ENCODE assay signal across 17 cellular contexts in the genomic region with DNA sequence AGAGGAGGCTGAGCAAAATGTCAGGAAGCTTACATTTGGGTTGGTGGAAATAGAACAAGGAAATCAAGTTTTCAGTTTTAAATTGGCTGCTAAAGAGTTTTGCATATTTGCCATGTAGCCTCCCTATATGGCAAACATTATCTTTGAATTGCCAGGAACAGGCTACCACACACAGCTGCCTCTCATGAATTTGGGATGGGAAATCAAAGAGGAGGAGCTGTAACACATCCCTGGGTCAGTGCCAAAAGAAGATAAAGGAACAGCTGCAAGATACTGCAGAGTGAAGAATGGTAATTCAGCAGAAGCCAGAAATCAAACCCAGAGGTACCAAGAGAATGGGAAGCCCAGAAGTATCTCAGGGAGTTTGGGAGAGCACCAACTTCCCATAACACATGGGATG. TPM values are rescaled to one million over a fixed set of nuclear protein-coding genes. Genes with fewer than 3 reads are reported as not detected.
DNase-seq lines count a peak whose midpoint lies in the region; TF ChIP-seq lines count a peak whose summit lies in the region.
"Had no signal": no experiment of that assay in that cellular context is flagged by ENCODE, and none has a peak within 500 bp of the region (broad histone marks: within the 10 kb centered on the region; RNA-seq: fewer than 3 reads in every experiment).

No MANE protein-coding gene starts in this region.

- H3K36me3 ChIP-seq in A673 (ENCODE audit: insufficient read depth, low read length, poor library complexity, severe bottlenecking) (no peaks in the 10 kb centered on the region), BE2C (no peaks in the 10 kb centered on the region)
- H3K36me3 ChIP-seq: SJSA1 had no signal

- no peaks in the 10 kb centered on the region for H3K9me3 ChIP-seq in A673 (ENCODE audit: low read depth, low read length, poor library complexity, severe bottlenecking)
- H3K9me3 ChIP-seq in BE2C = no peaks in the 10 kb centered on the region
- H3K9me3 ChIP-seq: SJSA1 had no signal

- no peak overlapping the region for H3K4me3 Mint-ChIP-seq in brain
- H3K4me3 Mint-ChIP-seq: CD14-positive monocyte, H9 had no signal

- H3K27me3 ChIP-seq in A673 (replicated peaks; ENCODE audit: insufficient read depth, low read depth, low read length, poor library complexity) = no peaks in the 10 kb centered on the region
- no peaks in the 10 kb centered on the region for H3K27me3 ChIP-seq in BE2C
- H3K27me3 ChIP-seq: SJSA1 had no signal

- H3K27ac ChIP-seq in A673 (ENCODE audit: low read depth, low read length, poor library complexity, severe bottlenecking) = no peak overlapping the region
- H3K27ac ChIP-seq: RWPE1, SJSA1 had no signal

- no peaks in the 10 kb centered on the region for H3K27me3 Mint-ChIP-seq in brain

- H3K36me3 Mint-ChIP-seq in brain = no peaks in the 10 kb centered on the region
- H3K36me3 Mint-ChIP-seq: CD14-positive monocyte had no signal

- H3K4me1 ChIP-seq in A673 (ENCODE audit: insufficient read depth, low read length, poor library complexity, severe bottlenecking) (no peaks in the 10 kb centered on the region), BE2C (no peaks in the 10 kb centered on the region)
- H3K4me1 ChIP-seq: SJSA1 had no signal

- intact Hi-C loops in A673 (cut with micrococcal nuclease; ENCODE audit: unreplicated experiment) = no loop called here

- POLR2A ChIA-PET in A673 (lab: Charles Lee; ENCODE audit: low non-redundant PET) = no interaction called here

- no peak for TF ChIP-seq CTCF in A673 (conservative IDR thresholded peaks at IDR 0.05; ENCODE audit: low read depth, low read length)
- TF ChIP-seq CTCF in brain (conservative IDR thresholded peaks at IDR 0.05) = no peak
- TF ChIP-seq CTCF in BE2C (IDR thresholded peaks at IDR 0.05; ENCODE audit: low read depth, low read length) = no peak

- peaks cover 0 to 4% (median 0%) of the 10 kb centered on the region in 5 experiments for H3K9me3 Mint-ChIP-seq in brain
- H3K9me3 Mint-ChIP-seq: CD14-positive monocyte, H9 had no signal

- H3K4me1 Mint-ChIP-seq in brain = peaks cover 35% of the 10 kb centered on the region
- H3K4me1 Mint-ChIP-seq: CD14-positive monocyte had no signal

- BruUV-seq in A673 (replicated peaks; lab: Mats Ljungman, UMichigan) = no TSS peak

- H3K4me3 ChIP-seq in A673 (ENCODE audit: low read depth, low read length, poor library complexity, severe bottlenecking) = no peak overlapping the region
- no peak overlapping the region for H3K4me3 ChIP-seq in BE2C (ENCODE audit: low read depth, low read length)
- H3K4me3 ChIP-seq: SJSA1 had no signal

- peak overlapping the region in 3 of 5 experiments; percentile 75 to 87 (median 85) for H3K27ac Mint-ChIP-seq in brain
- H3K27ac Mint-ChIP-seq: CD14-positive monocyte, H9 had no signal

- DNase-seq in A673 (ENCODE audit: low spot score) (peak; percentile 61), COR-L47 (lab: John Stamatoyannopoulos, UW) (peak; percentile 52), NCI-H526 (lab: John Stamatoyannopoulos, UW) (peak; percentile 55 to 62), OCI-M1 (lab: John Stamatoyannopoulos, UW) (no peak), BE2C (no peak)
- no peak for DNase-seq in activated effector memory CD4-positive, alpha-beta T cell treated with Interleukin-2 at 50 U/mL for 16 hours
- DNase-seq: ACHN, H9, KBM-7, NCI-H1417 treated with DMSO at 0.1 percent for 48 hours, NCI-H2029 treated with DMSO at 0.1 percent for 48 hours, NCI-H510A treated with DMSO at 0.1 percent for 48 hours, PC-3 had no signal

- CTCF ChIA-PET in A673 (lab: Charles Lee) = no interaction called here

RNA-seq across cellular contexts. Expression of a gene that starts 18.6 kb away (rescaled TPM):
- 8.2 and 8.3 TPM in 2 replicates for total RNA-seq in A673 (2021)
- polyA plus RNA-seq in brain (ENCODE audit: insufficient read depth, low read depth, low replicate concordance) = 4.0 TPM
- polyA plus RNA-seq in BE2C (2012; ENCODE audit: insufficient read depth, insufficient read length, low read depth) = 2.5 TPM

Comparison
In these comparisons a context has a peak if more than half of its experiments do, and no peak if none do; other contexts are left out.
1. DNase-seq: peak in A673 (single experiment), COR-L47 (single experiment) and NCI-H526 (2 of 2); none in OCI-M1 (single experiment), activated effector memory CD4-positive, alpha-beta T cell treated with Interleukin-2 at 50 U/mL for 16 hours (single experiment) and BE2C (single experiment).